Comparison of ENCODE assay signal across 8 cellular contexts in the genomic region with DNA sequence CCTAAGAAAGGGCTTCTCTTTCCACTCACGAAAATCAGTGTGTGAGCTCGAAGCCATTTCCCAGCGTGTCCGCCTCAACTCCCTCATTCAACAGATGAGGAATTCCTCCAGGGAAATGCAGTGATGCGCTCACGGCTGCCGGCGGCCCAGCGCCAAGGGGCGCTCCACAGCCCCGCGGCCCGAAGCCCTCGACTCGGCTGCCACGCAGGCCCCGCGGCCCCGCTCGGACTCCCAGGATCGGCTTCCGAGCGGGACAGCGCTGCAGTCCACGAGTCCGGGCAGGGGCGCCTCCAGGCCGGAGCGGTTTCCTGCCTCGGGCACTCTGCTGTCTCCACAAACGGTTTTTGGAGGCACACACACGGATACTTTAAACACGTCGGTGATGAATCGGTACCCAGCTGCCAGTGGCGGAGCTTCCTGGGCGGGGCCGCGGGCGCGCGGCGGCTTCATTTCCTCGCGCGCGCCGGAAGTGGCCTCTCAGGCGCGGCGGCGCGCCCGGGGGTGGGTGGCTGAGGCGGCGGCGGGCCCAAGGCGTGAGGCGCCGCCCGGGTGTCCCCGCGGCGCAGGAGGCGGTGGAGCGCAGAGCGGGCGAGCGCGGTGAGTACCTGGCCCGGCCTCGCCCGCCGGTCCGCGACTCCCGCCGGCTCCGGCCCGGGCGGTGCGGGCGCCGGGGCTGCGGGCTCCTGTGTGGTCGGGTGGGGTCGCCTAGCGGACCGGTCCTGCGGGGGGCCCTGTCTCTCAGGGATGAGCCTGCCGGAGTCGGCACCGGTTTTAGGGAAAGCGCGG. TPM values are rescaled to one million over a fixed set of nuclear protein-coding genes. Genes with fewer than 3 reads are reported as not detected.
A peak's percentile ranks its signal among the peaks of the same experiment; 100 is the strongest.
DNase-seq lines count a peak whose midpoint lies in the region; ATAC-seq and TF ChIP-seq lines count a peak whose summit lies in the region.

A gene with protein sequence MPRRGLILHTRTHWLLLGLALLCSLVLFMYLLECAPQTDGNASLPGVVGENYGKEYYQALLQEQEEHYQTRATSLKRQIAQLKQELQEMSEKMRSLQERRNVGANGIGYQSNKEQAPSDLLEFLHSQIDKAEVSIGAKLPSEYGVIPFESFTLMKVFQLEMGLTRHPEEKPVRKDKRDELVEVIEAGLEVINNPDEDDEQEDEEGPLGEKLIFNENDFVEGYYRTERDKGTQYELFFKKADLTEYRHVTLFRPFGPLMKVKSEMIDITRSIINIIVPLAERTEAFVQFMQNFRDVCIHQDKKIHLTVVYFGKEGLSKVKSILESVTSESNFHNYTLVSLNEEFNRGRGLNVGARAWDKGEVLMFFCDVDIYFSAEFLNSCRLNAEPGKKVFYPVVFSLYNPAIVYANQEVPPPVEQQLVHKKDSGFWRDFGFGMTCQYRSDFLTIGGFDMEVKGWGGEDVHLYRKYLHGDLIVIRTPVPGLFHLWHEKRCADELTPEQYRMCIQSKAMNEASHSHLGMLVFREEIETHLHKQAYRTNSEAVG (plus strand): TSS at position 475 of the 786 bp plus-strand sequence. CDS start 16,705 bp downstream, outside the sequence.

- H3K27ac ChIP-seq in coronary artery: peak within 1 kb of the TSS; percentile 92 to 97

- H3K4me3 Mint-ChIP-seq in activated CD4-positive, alpha-beta T cell treated with anti-CD3 and anti-CD28 coated beads, Interleukin-2, amount 10 ng/mL, durations not matched to agents 24 days and 14 days: peak within 1 kb of the TSS; percentile 98

- peaks cover 25% of the 10 kb centered on the region for H3K36me3 Mint-ChIP-seq in activated CD4-positive, alpha-beta T cell treated with anti-CD3 and anti-CD28 coated beads, Interleukin-2, amount 10 ng/mL, durations not matched to agents 24 days and 14 days (ENCODE audit: low read depth)

- H3K27me3 Mint-ChIP-seq in activated CD4-positive, alpha-beta T cell treated with anti-CD3 and anti-CD28 coated beads, Interleukin-2, amount 10 ng/mL, durations not matched to agents 24 days and 14 days: no peaks in the 10 kb centered on the region

- peak within 1 kb of the TSS; percentile 99 for H3K27ac Mint-ChIP-seq in activated CD4-positive, alpha-beta T cell treated with anti-CD3 and anti-CD28 coated beads, Interleukin-2, amount 10 ng/mL, durations not matched to agents 24 days and 14 days

- peak within 1 kb of the TSS; percentile 88 for H3K4me3 ChIP-seq in coronary artery

- intact Hi-C loops in activated CD4-positive, alpha-beta T cell treated with anti-CD3 and anti-CD28 coated beads, Interleukin-2, amount 10 ng/mL, durations not matched to agents 24 days and 14 days (cut with micrococcal nuclease): loop anchor here (1.0 to 10.0 kb wide), 7 partner anchors 9 to 583 kb away; a partner anchor contains a TSS

- TF ChIP-seq CTCF in coronary artery (IDR thresholded peaks at IDR 0.05): no peak

- DNase-seq in AG20443 (ENCODE audit: low spot score) (peak; percentile 91), NCI-H510A (lab: John Stamatoyannopoulos, UW) (peak; percentile 82), coronary artery (ENCODE audit: low spot score) (peak; percentile 90), left kidney (ENCODE audit: low read depth, low spot score) (peak; percentile 96)
- peak; percentile 97 for DNase-seq in activated CD4-positive, alpha-beta T cell treated with anti-CD3 and anti-CD28 coated beads, Interleukin-2, amount 10 ng/mL, durations not matched to agents 24 days and 14 days
- DNase-seq in stimulated activated CD4-positive, alpha-beta T cell treated with anti-CD3 and anti-CD28 coated beads, Interleukin-1b, Interleukin-23, amount 100 ng/mL, for 48 hours: peak; percentile 84

- ATAC-seq in GM19035 (IDR thresholded peaks at IDR 0.05; ENCODE audit: unreplicated experiment) (peak; percentile 78), HG03280 (IDR thresholded peaks at IDR 0.05; ENCODE audit: unreplicated experiment) (peak; percentile 79)

- H3K9me3 Mint-ChIP-seq in activated CD4-positive, alpha-beta T cell treated with anti-CD3 and anti-CD28 coated beads, Interleukin-2, amount 10 ng/mL, durations not matched to agents 24 days and 14 days: no peaks in the 10 kb centered on the region

- peaks cover 59% of the 10 kb centered on the region for H3K4me1 Mint-ChIP-seq in activated CD4-positive, alpha-beta T cell treated with anti-CD3 and anti-CD28 coated beads, Interleukin-2, amount 10 ng/mL, durations not matched to agents 24 days and 14 days

RNA-seq across cellular contexts. Expression of the gene that starts here (rescaled TPM):
- 24.7 and 25.9 TPM in 2 replicates for total RNA-seq in activated CD4-positive, alpha-beta T cell treated with anti-CD3 and anti-CD28 coated beads, Interleukin-2, amount 10 ng/mL, durations not matched to agents 24 days and 14 days

Comparison
In these comparisons a context has a peak if more than half of its experiments do, and no peak if none do; other contexts are left out.
1. Peak in every context shown above with its lines: DNase-seq, ATAC-seq, H3K4me3 ChIP-seq and H3K27ac ChIP-seq.